Comparison of ENCODE assay signal across 8 cellular contexts in the genomic region with DNA sequence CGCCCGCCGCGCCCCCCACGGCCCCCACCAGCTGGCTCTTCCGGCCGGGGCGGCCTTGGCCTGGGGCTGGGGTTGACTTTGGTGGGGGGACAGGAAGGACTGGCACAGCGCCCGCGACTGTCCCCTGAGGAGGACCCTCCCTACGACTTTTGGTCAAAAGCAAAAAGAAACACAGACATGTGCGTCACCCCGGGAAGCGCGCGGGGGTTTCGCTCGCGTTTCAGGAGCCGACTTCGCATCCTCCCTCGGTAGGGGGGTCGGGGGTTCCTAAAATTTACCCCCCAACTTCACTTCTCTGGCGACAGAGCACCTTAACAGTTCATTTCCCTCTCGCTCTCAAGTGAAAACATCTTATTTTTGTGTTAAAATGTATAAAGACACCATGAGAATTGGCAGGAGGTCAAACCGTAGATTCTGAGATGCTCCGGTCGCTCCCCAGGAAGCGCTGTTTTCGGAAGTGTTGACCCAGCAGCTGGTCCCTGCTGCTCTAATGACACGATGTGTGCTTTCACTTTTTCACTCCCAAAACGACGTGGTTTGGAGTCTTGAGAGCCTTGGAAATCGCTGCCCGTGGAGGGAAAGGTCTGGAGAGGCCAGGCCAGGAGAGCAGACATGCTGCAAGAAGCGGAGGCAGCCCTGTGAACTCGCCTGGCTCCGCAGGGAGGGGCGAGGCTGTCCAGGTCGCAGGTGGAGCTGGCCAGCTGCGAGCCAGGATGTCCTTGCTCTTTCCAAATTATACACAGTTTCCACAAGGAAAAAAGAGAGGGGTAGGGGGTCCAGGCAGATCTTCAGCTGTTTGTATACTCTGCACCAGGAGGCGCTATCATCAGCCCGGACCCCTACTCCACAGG.
DNase-seq lines count a peak whose midpoint lies in the region; ATAC-seq, FAIRE-seq and TF ChIP-seq lines count a peak whose summit lies in the region.

No MANE protein-coding gene starts in this region.

- CTCF ChIA-PET in A673 (lab: Charles Lee) (no interaction called here), PC-9 (lab: Charles Lee) (no interaction called here)

- H4K20me1 ChIP-seq in PC-9 (ENCODE audit: insufficient read depth): no peaks in the 10 kb centered on the region

- POLR2A ChIA-PET in A673 (lab: Charles Lee; ENCODE audit: low non-redundant PET): no interaction called here
- POLR2A ChIA-PET in PC-9 (lab: Charles Lee; ENCODE audit: unreplicated experiment): interaction anchor here (1.0 kb wide), 1 partner anchor 53 kb away, joined by 3 read pairs; no protein-coding TSS in a partner anchor

- peaks cover 24% of the 10 kb centered on the region; the same call in 1 of the 2 replicates for H3F3A ChIP-seq in PC-9 (ENCODE audit: insufficient read depth, low read depth)

- peak; percentile 41 for ATAC-seq in GM19351 (IDR thresholded peaks at IDR 0.05; ENCODE audit: unreplicated experiment)
- ATAC-seq in right cardiac atrium: peak; percentile 49 to 59
- no peak for ATAC-seq in HG03460 (IDR thresholded peaks at IDR 0.05; ENCODE audit: unreplicated experiment)

- peak overlapping the region; percentile 84 for H3K4me2 ChIP-seq in PC-9

- H3K9me3 ChIP-seq in A673 (ENCODE audit: low read depth, low read length, poor library complexity, severe bottlenecking) (no peaks in the 10 kb centered on the region), PC-9 (ENCODE audit: insufficient read depth, low read depth) (no peaks in the 10 kb centered on the region), right cardiac atrium (ENCODE audit: control insufficient read depth, low read length) (no peaks in the 10 kb centered on the region), prostate gland (no peaks in the 10 kb centered on the region)

- H3K4me3 ChIP-seq in A673 (ENCODE audit: low read depth, low read length, poor library complexity, severe bottlenecking) (peak overlapping the region; percentile 51), PC-9 (peak overlapping the region; percentile 78), right cardiac atrium (ENCODE audit: low read length) (peak overlapping the region; percentile 96), prostate gland (peak overlapping the region; percentile 54 to 55)

- H3K4me1 ChIP-seq in A673 (ENCODE audit: insufficient read depth, low read length, poor library complexity, severe bottlenecking): peaks cover 6% of the 10 kb centered on the region
- peaks cover 41% of the 10 kb centered on the region for H3K4me1 ChIP-seq in PC-9 (replicated peaks; ENCODE audit: insufficient read depth)
- H3K4me1 ChIP-seq in right cardiac atrium (ENCODE audit: control insufficient read depth, insufficient read depth, low read length): peaks cover 5% of the 10 kb centered on the region
- no peaks in the 10 kb centered on the region for H3K4me1 ChIP-seq in prostate gland (replicated peaks)

- H3K27ac ChIP-seq in A673 (ENCODE audit: low read depth, low read length, poor library complexity, severe bottlenecking): no peak overlapping the region
- peak overlapping the region; percentile 85 for H3K27ac ChIP-seq in PC-9
- H3K27ac ChIP-seq in angular gyrus (ENCODE audit: low read depth, low read length): peak overlapping the region; percentile 31
- H3K27ac ChIP-seq in right cardiac atrium (ENCODE audit: low read length): peak overlapping the region; percentile 94
- H3K27ac ChIP-seq in prostate gland: peak overlapping the region; percentile 83 to 84

- H3K36me3 ChIP-seq in A673 (ENCODE audit: insufficient read depth, low read length, poor library complexity, severe bottlenecking) (no peaks in the 10 kb centered on the region), PC-9 (ENCODE audit: low read depth) (no peaks in the 10 kb centered on the region), prostate gland (no peaks in the 10 kb centered on the region)

- FAIRE-seq in RCC 7860 (lab: Jason Lieb, UNC): no peak

- intact Hi-C loops in A673 (cut with micrococcal nuclease; ENCODE audit: unreplicated experiment) (no loop called here), PC-9 (cut with micrococcal nuclease; ENCODE audit: unreplicated experiment) (loop anchor here (1.0 kb wide), 1 partner anchor 131 kb away; no protein-coding TSS in a partner anchor), right cardiac atrium (cut with DNase I) (loop anchor here in 3 of 4 donors (5.0 to 10.0 kb wide), 3 partner anchors 207 to 333 kb away; a partner anchor contains a TSS), prostate gland (cut with DNase I) (loop anchor here (10.0 kb wide), 1 partner anchor 353 kb away; no protein-coding TSS in a partner anchor)

- BruUV-seq in A673 (replicated peaks; lab: Mats Ljungman, UMichigan): no TSS peak
- no TSS peak for BruUV-seq in PC-9 (replicated peaks; lab: Mats Ljungman, UMichigan)

- TF ChIP-seq CTCF in A673 (conservative IDR thresholded peaks at IDR 0.05; ENCODE audit: low read depth, low read length): peak; percentile 40
- peak; percentile 29; the same call in 1 of the 2 replicates for TF ChIP-seq CTCF in PC-9 (conservative IDR thresholded peaks at IDR 0.05)
- peak in 2 of 4 experiments; percentile 3 to 13 for TF ChIP-seq CTCF in prostate gland (IDR thresholded peaks at IDR 0.05)

- no peaks in the 10 kb centered on the region for H3K9me2 ChIP-seq in PC-9 (ENCODE audit: insufficient read depth)

- 3% methylated on average over 44 of the region's 44 CpGs for WGBS in right cardiac atrium
- WGBS in prostate gland: 3% methylated on average over 44 of the region's 44 CpGs

- H3K27me3 ChIP-seq in A673 (replicated peaks; ENCODE audit: insufficient read depth, low read depth, low read length, poor library complexity) (no peaks in the 10 kb centered on the region), PC-9 (ENCODE audit: insufficient read depth, low read depth) (no peaks in the 10 kb centered on the region), right cardiac atrium (ENCODE audit: control insufficient read depth, insufficient read depth) (no peaks in the 10 kb centered on the region), prostate gland (replicated peaks; ENCODE audit: insufficient read depth) (no peaks in the 10 kb centered on the region)

- H3K79me2 ChIP-seq in PC-9 (ENCODE audit: low read depth): no peaks in the 10 kb centered on the region

- no peak for TF ChIP-seq POLR2A in prostate gland (IDR thresholded peaks at IDR 0.05)

- peak overlapping the region; percentile 85 for H2AFZ ChIP-seq in PC-9

- no peak for DNase-seq in A673 (ENCODE audit: low spot score)
- peak; percentile 34 to 47 for DNase-seq in PC-9
- peak; percentile 73 to 89 (median 86) for DNase-seq in right cardiac atrium
- DNase-seq in prostate gland (ENCODE audit: low spot score): peak; percentile 22
- DNase-seq in RCC 7860 (ENCODE audit: low spot score): no peak

Comparison
In these comparisons a context has a peak if more than half of its experiments do, and no peak if none do; other contexts are left out.
1. DNase-seq: peak in PC-9 (2 of 2), right cardiac atrium (3 of 3) and prostate gland (single experiment); none in A673 (single experiment) and RCC 7860 (single experiment).
2. Peak in every context shown above with its lines, with median percentiles within 50 percentile points of each other: H3K4me3 ChIP-seq.